Comparison of ENCODE assay signal across 4 cellular contexts in the genomic region with DNA sequence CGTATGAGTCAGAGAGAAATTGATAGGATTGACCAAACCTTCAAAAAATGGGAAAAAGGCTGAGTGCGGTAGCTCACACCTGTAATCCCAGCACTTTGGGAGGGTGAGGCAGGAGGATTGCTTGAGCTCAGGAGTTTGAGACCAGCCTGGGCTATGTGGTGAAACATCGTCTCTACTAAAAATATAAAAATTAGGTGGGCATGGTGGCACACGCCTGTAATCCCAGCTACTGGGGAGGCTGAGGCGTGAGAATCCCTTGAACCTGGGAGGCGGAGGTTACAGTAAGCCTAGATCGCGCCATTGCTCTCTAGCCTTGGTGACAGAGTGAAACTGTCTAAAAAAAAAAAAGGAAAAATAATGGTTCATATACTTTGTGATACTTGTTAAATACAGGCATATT. TPM values are rescaled to one million over a fixed set of nuclear protein-coding genes. Genes with fewer than 3 reads are reported as not detected.
"Had no signal": no experiment of that assay in that cellular context is flagged by ENCODE, and none has a peak within 500 bp of the region (broad histone marks: within the 10 kb centered on the region; RNA-seq: fewer than 3 reads in every experiment).

No MANE protein-coding gene starts in this region.

RNA-seq across cellular contexts. Expression of a gene that starts 59.9 kb away (rescaled TPM):
- total RNA-seq: LHCN-M2, MCF 10A, PC-3, Peyer's patch had no signal
